14 cellular contexts compared by ENCODE assay signal in the genomic region with DNA sequence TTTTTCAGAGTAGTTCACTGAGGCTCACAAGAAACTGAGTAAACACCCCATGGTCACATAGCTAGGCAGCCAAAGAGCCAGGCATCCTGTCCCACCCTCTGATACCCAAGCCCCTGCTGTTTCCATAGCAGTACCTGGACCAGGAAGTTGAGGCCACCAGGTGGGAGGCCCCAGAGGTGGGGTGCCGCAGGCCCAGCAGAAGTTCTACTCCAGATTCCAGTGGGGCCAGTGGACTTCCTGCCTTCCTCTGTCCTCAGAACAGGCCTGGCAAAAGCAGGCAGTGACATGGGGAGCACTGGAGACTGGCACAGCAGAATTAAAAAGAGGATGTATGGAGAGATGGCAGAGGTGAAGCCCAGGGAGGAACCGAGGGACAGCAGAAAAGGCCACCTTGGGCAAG. TPM values are rescaled to one million over a fixed set of nuclear protein-coding genes. Genes with fewer than 3 reads are reported as not detected.
A peak's percentile ranks its signal among the peaks of the same experiment; 100 is the strongest.
DNase-seq lines count a peak whose midpoint lies in the region; ATAC-seq and TF ChIP-seq lines count a peak whose summit lies in the region.
"Had no signal": no experiment of that assay in that cellular context is flagged by ENCODE, and none has a peak within 500 bp of the region (broad histone marks: within the 10 kb centered on the region; RNA-seq: fewer than 3 reads in every experiment).

No MANE protein-coding gene starts in this region.

- no peaks in the 10 kb centered on the region for H3K36me3 Mint-ChIP-seq in CD8-positive, alpha-beta T cell
- no peaks in the 10 kb centered on the region for H3K36me3 Mint-ChIP-seq in neural crest cell (ENCODE audit: low read depth)

- intact Hi-C loops in A673 (cut with micrococcal nuclease; ENCODE audit: unreplicated experiment) (no loop called here), ascending aorta (cut with DNase I) (loop anchor here (5.0 to 10.0 kb wide), 2 partner anchors 122 to 225 kb away; no protein-coding TSS in a partner anchor)
- intact Hi-C loops in CD8-positive, alpha-beta T cell (cut with DNase I, micrococcal nuclease), result no loop called here

- no peak for ATAC-seq in CD8-positive, alpha-beta T cell
- no peak for ATAC-seq in activated CD4-positive, CD25-positive, alpha-beta regulatory T cell treated with anti-CD3 and anti-CD28 coated beads, Interleukin-2, amount 50 U/mL, for 24 hours

- peaks cover 44% of the 10 kb centered on the region for H3K4me1 ChIP-seq in A673 (ENCODE audit: insufficient read depth, low read length, poor library complexity, severe bottlenecking)
- H3K4me1 ChIP-seq in CD8-positive, alpha-beta T cell (ENCODE audit: insufficient read depth, low read length), result peaks cover 23% of the 10 kb centered on the region
- peaks cover 12 to 16% of the 10 kb centered on the region in 2 donors for H3K4me1 ChIP-seq in ascending aorta
- H3K4me1 ChIP-seq: adrenal gland had no signal

- H3K27ac ChIP-seq in A673 (ENCODE audit: low read depth, low read length, poor library complexity, severe bottlenecking), result peak overlapping the region; percentile 35
- no peak overlapping the region for H3K27ac ChIP-seq in CD8-positive, alpha-beta T cell (ENCODE audit: low read depth, low read length)
- peak overlapping the region; percentile 95 to 98 for H3K27ac ChIP-seq in ascending aorta

- no peaks in the 10 kb centered on the region for H3K36me3 ChIP-seq in A673 (ENCODE audit: insufficient read depth, low read length, poor library complexity, severe bottlenecking)
- no peaks in the 10 kb centered on the region for H3K36me3 ChIP-seq in CD8-positive, alpha-beta T cell (ENCODE audit: insufficient read depth, low read length)
- no peaks in the 10 kb centered on the region for H3K36me3 ChIP-seq in ascending aorta
- H3K36me3 ChIP-seq: adrenal gland had no signal

- in situ Hi-C loops in GM13976 (cut with MboI; ENCODE audit: low sequenced_read_pairs, unreplicated experiment), result no loop called here

- H3K4me3 ChIP-seq in A673 (ENCODE audit: low read depth, low read length, poor library complexity, severe bottlenecking) (no peak overlapping the region), ascending aorta (peak overlapping the region in 1 of 2 donors; percentile 71)
- no peak overlapping the region for H3K4me3 ChIP-seq in CD8-positive, alpha-beta T cell (ENCODE audit: low read depth, low read length)

- H3K27me3 ChIP-seq in A673 (replicated peaks; ENCODE audit: insufficient read depth, low read depth, low read length, poor library complexity), result no peaks in the 10 kb centered on the region
- peaks cover 6% of the 10 kb centered on the region for H3K27me3 ChIP-seq in CD8-positive, alpha-beta T cell (ENCODE audit: insufficient read depth, low read length)
- H3K27me3 ChIP-seq in ascending aorta, result no peaks in the 10 kb centered on the region
- H3K27me3 ChIP-seq: adrenal gland had no signal

- TF ChIP-seq CTCF in A673 (conservative IDR thresholded peaks at IDR 0.05; ENCODE audit: low read depth, low read length) (no peak), ascending aorta (IDR thresholded peaks at IDR 0.05) (no peak), neural crest cell (conservative IDR thresholded peaks at IDR 0.05) (no peak), GM13976 (IDR thresholded peaks at IDR 0.05; ENCODE audit: borderline replicate concordance, control extremely low read depth, extremely low read depth, insufficient read depth, missing control alignments) (no peak)
- TF ChIP-seq CTCF in CD8-positive, alpha-beta T cell (IDR thresholded peaks at IDR 0.05), result no peak

- peaks cover 20% of the 10 kb centered on the region for H3K4me1 Mint-ChIP-seq in CD8-positive, alpha-beta T cell (ENCODE audit: low read depth)
- H3K4me1 Mint-ChIP-seq in neural crest cell, result peaks cover 10% of the 10 kb centered on the region

- CTCF ChIA-PET in A673 (lab: Charles Lee), result no interaction called here
- CTCF ChIA-PET in CD8-positive, alpha-beta T cell (lab: Charles Lee), result no interaction called here

- H3K27me3 Mint-ChIP-seq in CD8-positive, alpha-beta T cell (ENCODE audit: low read depth), result peaks cover 66% of the 10 kb centered on the region
- H3K27me3 Mint-ChIP-seq in neural crest cell (ENCODE audit: low read depth), result peaks cover 58% of the 10 kb centered on the region

- no peak for DNase-seq in A673 (ENCODE audit: low spot score)
- DNase-seq in CD8-positive, alpha-beta T cell, result no peak
- no peak for DNase-seq in ascending aorta (ENCODE audit: low spot score in 2 of 2)
- DNase-seq in neural crest cell (ENCODE audit: low read depth, low spot score), result no peak
- no peak for DNase-seq in NCI-H1105 (lab: John Stamatoyannopoulos, UW)
- DNase-seq in Kasumi-1 (lab: John Stamatoyannopoulos, UW), result no peak
- DNase-seq in GM13976 (ENCODE audit: low spot score), result no peak
- DNase-seq: activated CD4-positive, CD25-positive, alpha-beta regulatory T cell treated with anti-CD3 and anti-CD28 coated beads, Interleukin-2, amount 50 U/mL, for 72 hours; activated CD8-positive, alpha-beta memory T cell treated with anti-CD3 and anti-CD28 coated beads, Interleukin-2, amount 50 U/mL, for 48 hours; KBM-7; stimulated activated CD4-positive, alpha-beta T cell treated with anti-CD3 and anti-CD28 coated beads, Interleukin-4, amount 100 ng/mL, for 24 hours; stimulated activated naive CD4-positive, alpha-beta T cell treated with Interleukin-2 at 50 U/mL for 16 hours had no signal

- no peak overlapping the region for H3K27ac Mint-ChIP-seq in CD8-positive, alpha-beta T cell
- no peak overlapping the region for H3K27ac Mint-ChIP-seq in neural crest cell (ENCODE audit: unreplicated experiment)

- POLR2A ChIA-PET in A673 (lab: Charles Lee; ENCODE audit: low non-redundant PET), result no interaction called here
- POLR2A ChIA-PET in CD8-positive, alpha-beta T cell (lab: Charles Lee), result no interaction called here

- no TSS peak for BruUV-seq in A673 (replicated peaks; lab: Mats Ljungman, UMichigan)

- H3K9me3 ChIP-seq in A673 (ENCODE audit: low read depth, low read length, poor library complexity, severe bottlenecking), result no peaks in the 10 kb centered on the region
- H3K9me3 ChIP-seq in CD8-positive, alpha-beta T cell (ENCODE audit: low read length), result no peaks in the 10 kb centered on the region
- H3K9me3 ChIP-seq in ascending aorta, result no peaks in the 10 kb centered on the region
- H3K9me3 ChIP-seq: adrenal gland had no signal

- peak overlapping the region; percentile 51 for H3K4me3 Mint-ChIP-seq in CD8-positive, alpha-beta T cell
- H3K4me3 Mint-ChIP-seq in neural crest cell, result peak overlapping the region; percentile 53

- no peaks in the 10 kb centered on the region for H3K9me3 Mint-ChIP-seq in CD8-positive, alpha-beta T cell
- H3K9me3 Mint-ChIP-seq in neural crest cell, result no peaks in the 10 kb centered on the region

RNA-seq across cellular contexts. Expression of gene FOXO6, which starts 19.0 kb away (rescaled TPM):
- 6.1 and 7.6 TPM in 2 replicates for total RNA-seq in A673 (2021)
- total RNA-seq in CD8-positive, alpha-beta T cell, result 1 to 10 TPM; 1.4 to 1.7 TPM
- 5.7 TPM for total RNA-seq in ascending aorta
- total RNA-seq in neural crest cell, result 1.2 and 1.4 TPM in 2 replicates
